In the genomic region with DNA sequence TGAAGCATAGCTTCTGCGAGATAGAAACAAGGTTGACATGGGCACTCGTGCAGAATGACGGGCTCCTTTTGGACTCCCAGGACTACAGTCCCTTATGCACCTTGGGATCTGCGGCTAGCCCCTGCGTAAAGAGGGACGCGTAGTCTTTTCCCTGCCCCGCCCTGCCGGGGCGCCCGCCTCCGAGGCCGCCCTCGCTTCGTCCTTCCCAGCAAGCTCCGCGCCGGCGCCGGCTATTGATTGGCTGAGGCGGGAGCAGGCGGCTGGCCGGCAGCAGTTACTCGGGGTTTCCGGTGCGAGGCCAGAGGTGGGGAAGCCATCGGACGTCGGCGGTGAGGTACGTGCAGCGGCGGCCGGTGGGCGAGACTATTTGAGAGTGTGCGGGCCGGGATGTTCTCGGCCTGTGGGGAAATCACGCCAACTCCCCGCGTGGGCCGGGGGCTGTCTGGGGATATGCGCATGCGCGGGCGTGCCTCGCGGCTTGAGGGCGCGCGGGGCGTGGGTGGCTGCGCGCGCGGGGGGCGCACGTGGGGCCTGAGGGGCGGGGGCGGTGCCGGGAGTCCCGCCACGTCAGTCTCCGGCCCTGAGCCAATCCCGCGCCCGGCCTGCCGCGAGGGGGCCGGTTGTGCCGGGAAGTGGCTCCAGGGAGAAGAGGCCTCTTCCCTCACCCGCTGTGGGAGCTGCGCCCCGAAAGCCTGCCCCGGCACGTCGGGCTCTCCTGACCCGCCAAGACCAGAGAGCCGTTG, we compare ENCODE assay signal across 1 cellular context.
TF ChIP-seq lines count a peak whose summit lies in the region.

Gene TXLNA, plus strand, starts transcription at position 233 of the 743 bp plus-strand sequence. CDS start 671 bp downstream, outside the sequence.

TF ChIP-seq in HepG2, 621 proteins besides CTCF, POLR2A, EP300 and RAD21 (continued from another document and continues in another):
- TF ChIP-seq, protein P1, sequence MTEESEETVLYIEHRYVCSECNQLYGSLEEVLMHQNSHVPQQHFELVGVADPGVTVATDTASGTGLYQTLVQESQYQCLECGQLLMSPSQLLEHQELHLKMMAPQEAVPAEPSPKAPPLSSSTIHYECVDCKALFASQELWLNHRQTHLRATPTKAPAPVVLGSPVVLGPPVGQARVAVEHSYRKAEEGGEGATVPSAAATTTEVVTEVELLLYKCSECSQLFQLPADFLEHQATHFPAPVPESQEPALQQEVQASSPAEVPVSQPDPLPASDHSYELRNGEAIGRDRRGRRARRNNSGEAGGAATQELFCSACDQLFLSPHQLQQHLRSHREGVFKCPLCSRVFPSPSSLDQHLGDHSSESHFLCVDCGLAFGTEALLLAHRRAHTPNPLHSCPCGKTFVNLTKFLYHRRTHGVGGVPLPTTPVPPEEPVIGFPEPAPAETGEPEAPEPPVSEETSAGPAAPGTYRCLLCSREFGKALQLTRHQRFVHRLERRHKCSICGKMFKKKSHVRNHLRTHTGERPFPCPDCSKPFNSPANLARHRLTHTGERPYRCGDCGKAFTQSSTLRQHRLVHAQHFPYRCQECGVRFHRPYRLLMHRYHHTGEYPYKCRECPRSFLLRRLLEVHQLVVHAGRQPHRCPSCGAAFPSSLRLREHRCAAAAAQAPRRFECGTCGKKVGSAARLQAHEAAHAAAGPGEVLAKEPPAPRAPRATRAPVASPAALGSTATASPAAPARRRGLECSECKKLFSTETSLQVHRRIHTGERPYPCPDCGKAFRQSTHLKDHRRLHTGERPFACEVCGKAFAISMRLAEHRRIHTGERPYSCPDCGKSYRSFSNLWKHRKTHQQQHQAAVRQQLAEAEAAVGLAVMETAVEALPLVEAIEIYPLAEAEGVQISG (CRISPR knock-in tag; IDR thresholded peaks at IDR 0.05): peak; percentile 62
- TF ChIP-seq ZNF12 (CRISPR knock-in tag; IDR thresholded peaks at IDR 0.05): no peak
- no peak for TF ChIP-seq SMARCE1 (IDR thresholded peaks at IDR 0.05; ENCODE audit: borderline replicate concordance)
- TF ChIP-seq MED1 (CRISPR knock-in tag; IDR thresholded peaks at IDR 0.05): peak; percentile 71
- no peak for TF ChIP-seq ZNF652 (CRISPR knock-in tag; IDR thresholded peaks at IDR 0.05; ENCODE audit: borderline replicate concordance, low read depth)
- peak; percentile 94 for TF ChIP-seq GABPB1 (CRISPR knock-in tag; IDR thresholded peaks at IDR 0.05)
- TF ChIP-seq ZNF430 (CRISPR knock-in tag; IDR thresholded peaks at IDR 0.05): peak; percentile 92; the same call in 1 of the 2 replicates
- TF ChIP-seq MAF1 (CRISPR knock-in tag; IDR thresholded peaks at IDR 0.05; ENCODE audit: borderline replicate concordance): no peak; the same call in 1 of the 2 replicates
- peak; percentile 85 for TF ChIP-seq PHF21A (CRISPR knock-in tag; IDR thresholded peaks at IDR 0.05)
- TF ChIP-seq NFYC (CRISPR knock-in tag; IDR thresholded peaks at IDR 0.05): peak; percentile 88
- no peak; the same call in none of the 2 replicates for TF ChIP-seq YEATS4 (CRISPR knock-in tag; IDR thresholded peaks at IDR 0.05; ENCODE audit: borderline replicate concordance)
- TF ChIP-seq ZNF564 (CRISPR knock-in tag; IDR thresholded peaks at IDR 0.05): peak; percentile 69; the same call in 1 of the 2 replicates
- no peak for TF ChIP-seq NBN (conservative IDR thresholded peaks at IDR 0.05)
- TF ChIP-seq, protein P2, sequence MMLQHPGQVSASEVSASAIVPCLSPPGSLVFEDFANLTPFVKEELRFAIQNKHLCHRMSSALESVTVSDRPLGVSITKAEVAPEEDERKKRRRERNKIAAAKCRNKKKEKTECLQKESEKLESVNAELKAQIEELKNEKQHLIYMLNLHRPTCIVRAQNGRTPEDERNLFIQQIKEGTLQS (CRISPR knock-in tag; IDR thresholded peaks at IDR 0.05): no peak
- no peak; the same call in 1 of the 2 replicates for TF ChIP-seq FOXK1 (CRISPR knock-in tag; IDR thresholded peaks at IDR 0.05; ENCODE audit: borderline replicate concordance, low read depth)
- TF ChIP-seq, protein P3, sequence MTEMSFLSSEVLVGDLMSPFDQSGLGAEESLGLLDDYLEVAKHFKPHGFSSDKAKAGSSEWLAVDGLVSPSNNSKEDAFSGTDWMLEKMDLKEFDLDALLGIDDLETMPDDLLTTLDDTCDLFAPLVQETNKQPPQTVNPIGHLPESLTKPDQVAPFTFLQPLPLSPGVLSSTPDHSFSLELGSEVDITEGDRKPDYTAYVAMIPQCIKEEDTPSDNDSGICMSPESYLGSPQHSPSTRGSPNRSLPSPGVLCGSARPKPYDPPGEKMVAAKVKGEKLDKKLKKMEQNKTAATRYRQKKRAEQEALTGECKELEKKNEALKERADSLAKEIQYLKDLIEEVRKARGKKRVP (CRISPR knock-in tag; IDR thresholded peaks at IDR 0.05): peak in 1 of 2 experiments; percentile 75; a peak in 2 of 4 replicates
- TF ChIP-seq ZNF792 (CRISPR knock-in tag; IDR thresholded peaks at IDR 0.05): peak; percentile 57
- TF ChIP-seq JUNB (CRISPR knock-in tag; IDR thresholded peaks at IDR 0.05; ENCODE audit: borderline replicate concordance): peak; percentile 88
- no peak; the same call in 1 of the 2 replicates for TF ChIP-seq ZNF3 (CRISPR knock-in tag; IDR thresholded peaks at IDR 0.05)
- TF ChIP-seq ZMAT3 (CRISPR knock-in tag; conservative IDR thresholded peaks at IDR 0.05): peak; percentile 37; the same call in 1 of the 2 replicates
- TF ChIP-seq TFE3 (CRISPR knock-in tag; IDR thresholded peaks at IDR 0.05): peak; percentile 29; the same call in 1 of the 2 replicates
- TF ChIP-seq ZNF766 (CRISPR knock-in tag; IDR thresholded peaks at IDR 0.05; ENCODE audit: borderline replicate concordance): peak; percentile 85
- 0 out of 2 replicates have a peak, but pooled peaks have one; percentile 40 for TF ChIP-seq ZNF839 (CRISPR knock-in tag; IDR thresholded peaks at IDR 0.05; ENCODE audit: borderline replicate concordance)
- TF ChIP-seq ZNF180 (CRISPR knock-in tag; IDR thresholded peaks at IDR 0.05; ENCODE audit: borderline replicate concordance, low read depth): no peak
- TF ChIP-seq, protein P4, sequence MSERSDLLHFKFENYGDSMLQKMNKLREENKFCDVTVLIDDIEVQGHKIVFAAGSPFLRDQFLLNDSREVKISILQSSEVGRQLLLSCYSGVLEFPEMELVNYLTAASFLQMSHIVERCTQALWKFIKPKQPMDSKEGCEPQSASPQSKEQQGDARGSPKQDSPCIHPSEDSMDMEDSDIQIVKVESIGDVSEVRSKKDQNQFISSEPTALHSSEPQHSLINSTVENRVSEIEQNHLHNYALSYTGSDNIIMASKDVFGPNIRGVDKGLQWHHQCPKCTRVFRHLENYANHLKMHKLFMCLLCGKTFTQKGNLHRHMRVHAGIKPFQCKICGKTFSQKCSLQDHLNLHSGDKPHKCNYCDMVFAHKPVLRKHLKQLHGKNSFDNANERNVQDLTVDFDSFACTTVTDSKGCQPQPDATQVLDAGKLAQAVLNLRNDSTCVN (CRISPR knock-in tag; IDR thresholded peaks at IDR 0.05; ENCODE audit: borderline replicate concordance): no peak; the same call in 1 of the 2 replicates
- TF ChIP-seq SRF (IDR thresholded peaks at IDR 0.05; ENCODE audit: low read depth, low read length): no peak
- TF ChIP-seq, protein P5, sequence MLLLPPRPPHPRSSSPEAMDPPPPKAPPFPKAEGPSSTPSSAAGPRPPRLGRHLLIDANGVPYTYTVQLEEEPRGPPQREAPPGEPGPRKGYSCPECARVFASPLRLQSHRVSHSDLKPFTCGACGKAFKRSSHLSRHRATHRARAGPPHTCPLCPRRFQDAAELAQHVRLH (CRISPR knock-in tag; IDR thresholded peaks at IDR 0.05; ENCODE audit: borderline replicate concordance, low read depth): peak; percentile 93
- TF ChIP-seq, protein P6, sequence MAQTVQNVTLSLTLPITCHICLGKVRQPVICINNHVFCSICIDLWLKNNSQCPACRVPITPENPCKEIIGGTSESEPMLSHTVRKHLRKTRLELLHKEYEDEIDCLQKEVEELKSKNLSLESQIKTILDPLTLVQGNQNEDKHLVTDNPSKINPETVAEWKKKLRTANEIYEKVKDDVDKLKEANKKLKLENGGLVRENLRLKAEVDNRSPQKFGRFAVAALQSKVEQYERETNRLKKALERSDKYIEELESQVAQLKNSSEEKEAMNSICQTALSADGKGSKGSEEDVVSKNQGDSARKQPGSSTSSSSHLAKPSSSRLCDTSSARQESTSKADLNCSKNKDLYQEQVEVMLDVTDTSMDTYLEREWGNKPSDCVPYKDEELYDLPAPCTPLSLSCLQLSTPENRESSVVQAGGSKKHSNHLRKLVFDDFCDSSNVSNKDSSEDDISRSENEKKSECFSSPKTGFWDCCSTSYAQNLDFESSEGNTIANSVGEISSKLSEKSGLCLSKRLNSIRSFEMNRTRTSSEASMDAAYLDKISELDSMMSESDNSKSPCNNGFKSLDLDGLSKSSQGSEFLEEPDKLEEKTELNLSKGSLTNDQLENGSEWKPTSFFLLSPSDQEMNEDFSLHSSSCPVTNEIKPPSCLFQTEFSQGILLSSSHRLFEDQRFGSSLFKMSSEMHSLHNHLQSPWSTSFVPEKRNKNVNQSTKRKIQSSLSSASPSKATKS (CRISPR knock-in tag; IDR thresholded peaks at IDR 0.05): no peak
- TF ChIP-seq EHMT2 (IDR thresholded peaks at IDR 0.05; ENCODE audit: borderline replicate concordance, low read depth, low read length): no peak
- peak; percentile 95 for TF ChIP-seq RBFOX2 (IDR thresholded peaks at IDR 0.05; ENCODE audit: low read depth, low read length)
- TF ChIP-seq ZNF790 (CRISPR knock-in tag; IDR thresholded peaks at IDR 0.05; ENCODE audit: borderline replicate concordance): peak; percentile 89; the same call in 1 of the 2 replicates
- peak; percentile 68 for TF ChIP-seq SP2 (CRISPR knock-in tag; IDR thresholded peaks at IDR 0.05)
- no peak for TF ChIP-seq ZBTB37 (CRISPR knock-in tag; IDR thresholded peaks at IDR 0.05)
- no peak for TF ChIP-seq RBM22 (optimal IDR thresholded peaks at IDR 0.05; ENCODE audit: low read length)
- peak; percentile 99 for TF ChIP-seq MAX (IDR thresholded peaks at IDR 0.05)
- peak; percentile 7; the same call in 1 of the 2 replicates for TF ChIP-seq ZNF337 (CRISPR knock-in tag; IDR thresholded peaks at IDR 0.05; ENCODE audit: borderline replicate concordance, low read depth)
- TF ChIP-seq NKX3-1 (CRISPR knock-in tag; IDR thresholded peaks at IDR 0.05): no peak; the same call in 1 of the 2 replicates
- no peak; the same call in 1 of the 2 replicates for TF ChIP-seq ZNF629 (CRISPR knock-in tag; conservative IDR thresholded peaks at IDR 0.05)
- no peak; the same call in 1 of the 2 replicates for TF ChIP-seq ZNF775 (CRISPR knock-in tag; IDR thresholded peaks at IDR 0.05; ENCODE audit: borderline replicate concordance)
- TF ChIP-seq JUND (CRISPR knock-in tag; IDR thresholded peaks at IDR 0.05): no peak
- peak; percentile 78 for TF ChIP-seq NRL (CRISPR knock-in tag; IDR thresholded peaks at IDR 0.05; ENCODE audit: borderline replicate concordance)
- TF ChIP-seq TBX3 (IDR thresholded peaks at IDR 0.05; ENCODE audit: borderline replicate concordance): no peak
